Comparison of ENCODE assay signal across 13 cellular contexts in genomic region chr2:215430528-215431187, GRCh38. TPM values are rescaled to one million over a fixed set of nuclear protein-coding genes. Genes with fewer than 3 reads are reported as not detected.
DNase-seq lines count a peak whose midpoint lies in the region; TF ChIP-seq lines count a peak whose summit lies in the region.
"Had no signal": no experiment of that assay in that cellular context is flagged by ENCODE, and none has a peak within 500 bp of the region (broad histone marks: within the 10 kb centered on the region; RNA-seq: fewer than 3 reads in every experiment).

No MANE protein-coding gene starts in this region.

- H3K79me2 ChIP-seq in SK-N-SH (ENCODE audit: insufficient read depth): peaks cover 93% of the 10 kb centered on the region
- H3K79me2 ChIP-seq in osteoblast (ENCODE audit: insufficient read depth, low read length): peaks cover 73% of the 10 kb centered on the region

- H3K27ac ChIP-seq in SK-N-SH (ENCODE audit: low read depth in 2 of 2, low read length in 1 of 2) (peak overlapping the region; percentile 43 to 88; a peak in 3 of 4 replicates), osteoblast (ENCODE audit: low read depth, low read length) (peak overlapping the region; percentile 95)

- H3K4me3 ChIP-seq in AG09309 (ENCODE audit: control insufficient read depth, low read depth, low read length): peak overlapping the region; percentile 41
- H3K4me3 ChIP-seq in SK-N-SH (ENCODE audit: low read depth in 2 of 2, low read length in 1 of 2): peak overlapping the region in 1 of 2 experiments; percentile 89; a peak in 2 of 4 replicates
- peak overlapping the region; percentile 83 for H3K4me3 ChIP-seq in osteoblast (ENCODE audit: insufficient read depth, low read length)

- 74% methylated on average over 6 of the region's 6 CpGs for WGBS in SK-N-SH (ENCODE audit: low lambda C conversion rate)

- no peaks in the 10 kb centered on the region for H3K9me3 ChIP-seq in SK-N-SH
- H3K9me3 ChIP-seq in osteoblast (ENCODE audit: low read depth, low read length): no peaks in the 10 kb centered on the region

- H3K9ac ChIP-seq in SK-N-SH: peak overlapping the region; percentile 93

- H3K4me1 ChIP-seq in SK-N-SH (ENCODE audit: control insufficient read depth in 1 of 2, insufficient read depth in 2 of 2, low read depth in 1 of 2, low read length in 1 of 2) (peaks cover 3 to 38% of the 10 kb centered on the region in 2 experiments; a peak in 2 of 4 replicates), osteoblast (ENCODE audit: insufficient read depth, low read length) (peaks cover 58% of the 10 kb centered on the region)

- H2AFZ ChIP-seq in SK-N-SH (ENCODE audit: low read depth): no peak overlapping the region
- H2AFZ ChIP-seq in osteoblast (ENCODE audit: low read length): no peak overlapping the region

- no peak for DNase-seq in AG09309 (ENCODE audit: low read depth)
- no peak for DNase-seq in SK-N-SH
- peak; percentile 89 for DNase-seq in fibroblast of peridontal ligament (ENCODE audit: extremely low read depth)
- DNase-seq in osteoblast (ENCODE audit: insufficient read length, low spot score, missing footprints): peak; percentile 47
- DNase-seq in stimulated activated CD4-positive, alpha-beta T cell treated with anti-CD3 and anti-CD28 coated beads, Interleukin-15, amount 100 ng/mL, for 24 hours: no peak
- no peak for DNase-seq in activated CD4-positive, alpha-beta T cell treated with anti-CD3 and anti-CD28 coated beads, Interleukin-2, amount 50 U/mL, for 48 hours
- DNase-seq in stimulated activated naive CD4-positive, alpha-beta T cell (lab: John Stamatoyannopoulos, UW): no peak
- no peak for DNase-seq in NCI-H345 treated with DMSO at 0.1 percent for 48 hours (lab: John Stamatoyannopoulos, UW; ENCODE audit: unreplicated experiment)
- DNase-seq: activated CD4-positive, alpha-beta T cell treated with anti-CD3 and anti-CD28 coated beads, Interleukin-2, amount 10 ng/mL, durations not matched to agents 24 days and 14 days; CD4-positive, CD25-positive, alpha-beta regulatory T cell; kidney; nucleus accumbens; stimulated activated naive B cell treated with anti-CD40 and anti-IgM and Interleukin-4, amounts not matched to agents 10 μg/mL and 1 μg/mL and 100 μg/mL, for 72 hours had no signal

- no peak for TF ChIP-seq RAD21 in SK-N-SH (IDR thresholded peaks at IDR 0.05; ENCODE audit: low read length)

- H3F3A ChIP-seq in SK-N-SH (replicated peaks; ENCODE audit: insufficient read depth): peaks cover 81% of the 10 kb centered on the region

- H4K20me1 ChIP-seq in SK-N-SH (ENCODE audit: insufficient read depth): peaks cover 82% of the 10 kb centered on the region
- peaks cover 72% of the 10 kb centered on the region for H4K20me1 ChIP-seq in osteoblast (ENCODE audit: insufficient read depth, low read length)

- TF ChIP-seq CTCF in AG09309 (IDR thresholded peaks at IDR 0.05; ENCODE audit: control insufficient read depth, insufficient read depth, low read depth, low read length, missing control alignments) (no peak), SK-N-SH (IDR thresholded peaks at IDR 0.05) (no peak), osteoblast (IDR thresholded peaks at IDR 0.05; ENCODE audit: extremely low read depth, low read depth, low read length) (no peak)

- POLR2A ChIA-PET in SK-N-SH (lab: Yijun Ruan, JAX): no interaction called here

- TF ChIP-seq EP300 in SK-N-SH (IDR thresholded peaks at IDR 0.05; ENCODE audit: borderline replicate concordance in 1 of 2, low read depth in 1 of 2, low read length in 1 of 2): no peak

- H3K27me3 ChIP-seq in SK-N-SH (ENCODE audit: insufficient read depth): no peaks in the 10 kb centered on the region
- no peaks in the 10 kb centered on the region for H3K27me3 ChIP-seq in osteoblast (ENCODE audit: insufficient read depth, low read length)

- peak overlapping the region; percentile 75 for H3K4me2 ChIP-seq in SK-N-SH
- peak overlapping the region; percentile 93 for H3K4me2 ChIP-seq in osteoblast (ENCODE audit: insufficient read depth, low read length)

- no peaks in the 10 kb centered on the region for H3K9me2 ChIP-seq in SK-N-SH

- CTCF ChIA-PET in SK-N-SH (lab: Yijun Ruan, JAX): interaction anchor here (1.3 to 1.5 kb wide), 2 partner anchors 8 to 501 kb away, joined by 4 to 5 read pairs; no protein-coding TSS in a partner anchor

- H3K36me3 ChIP-seq in SK-N-SH (replicated peaks in 1 of 2; ENCODE audit: control insufficient read depth in 1 of 2, insufficient read depth in 2 of 2, low read length in 1 of 2): peaks cover 51 to 86% of the 10 kb centered on the region in 2 experiments
- H3K36me3 ChIP-seq in osteoblast (ENCODE audit: insufficient read depth, low read length): peaks cover 94% of the 10 kb centered on the region

TF ChIP-seq in SK-N-SH, 30 proteins besides CTCF, POLR2A, EP300 and RAD21:
- TF ChIP-seq RFX5 (IDR thresholded peaks at IDR 0.05; ENCODE audit: low read length): no peak
- TF ChIP-seq GATA2 (CRISPR knock-in tag; IDR thresholded peaks at IDR 0.05): no peak
- no peak for TF ChIP-seq POLR2AphosphoS5 (IDR thresholded peaks at IDR 0.05; ENCODE audit: low read depth, low read length)
- no peak for TF ChIP-seq TCF12 (IDR thresholded peaks at IDR 0.05)
- TF ChIP-seq YY1 (IDR thresholded peaks at IDR 0.05; ENCODE audit: low read depth): no peak
- TF ChIP-seq FOXM1 (IDR thresholded peaks at IDR 0.05; ENCODE audit: low read depth): no peak

RNA-seq across cellular contexts. Expression of gene FN1, which starts 5.2 kb away (rescaled TPM):
- polyA plus RNA-seq in SK-N-SH (2012; rRNA removed): 1,637 and 1,671 TPM in 2 replicates
- 978 and 1,254 TPM in 2 replicates for polyA plus RNA-seq in SK-N-SH (2012; cell fraction: cytosol; rRNA removed)
- polyA plus RNA-seq in SK-N-SH (2012; cell fraction: nucleus; rRNA removed): 2,323 and 4,066 TPM in 2 replicates
- total RNA-seq in osteoblast: 18,025 and 18,800 TPM in 2 replicates

Comparison
In these comparisons a context has a peak if more than half of its experiments do, and no peak if none do; other contexts are left out.
1. DNase-seq: peak in fibroblast of peridontal ligament (single experiment) and osteoblast (single experiment); none in AG09309 (single experiment), SK-N-SH (single experiment), stimulated activated CD4-positive, alpha-beta T cell treated with anti-CD3 and anti-CD28 coated beads, Interleukin-15, amount 100 ng/mL, for 24 hours (single experiment), activated CD4-positive, alpha-beta T cell treated with anti-CD3 and anti-CD28 coated beads, Interleukin-2, amount 50 U/mL, for 48 hours (0 of 2), stimulated activated naive CD4-positive, alpha-beta T cell (0 of 6) and NCI-H345 treated with DMSO at 0.1 percent for 48 hours (single experiment).